In the genomic region with DNA sequence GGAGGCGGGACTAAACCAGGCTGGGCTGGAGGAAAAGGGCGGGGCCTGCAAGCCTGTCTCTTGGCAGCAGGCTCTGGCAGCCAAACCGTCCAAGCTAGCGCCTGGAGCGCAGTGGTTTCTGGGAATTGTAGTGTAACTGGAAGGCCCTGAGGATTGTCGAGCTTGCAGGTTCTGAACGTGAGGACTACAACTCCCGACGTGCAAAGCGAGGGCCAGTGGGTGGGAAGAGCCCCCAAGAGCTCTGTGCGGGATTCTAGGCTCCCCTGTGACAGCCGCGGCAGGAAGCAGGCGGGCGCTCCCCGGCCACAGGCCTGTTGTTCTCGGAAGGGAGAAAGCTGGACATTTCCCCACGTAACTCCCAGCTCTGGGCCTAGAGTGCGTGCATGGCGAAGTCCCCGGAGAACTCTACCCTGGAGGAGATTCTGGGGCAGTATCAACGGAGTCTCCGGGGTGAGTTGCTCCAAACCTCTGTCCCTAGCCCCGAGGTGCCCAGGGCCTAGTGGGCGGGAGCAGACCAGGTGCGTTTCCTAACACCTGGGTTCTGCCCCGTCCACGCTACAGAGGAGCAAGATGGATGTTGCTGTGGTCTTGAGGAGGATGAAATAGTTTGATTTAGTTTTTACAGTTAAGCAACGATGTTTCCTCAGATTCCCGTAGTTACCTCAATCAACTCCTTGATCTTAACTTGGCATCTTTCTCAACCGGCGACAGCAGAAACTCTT, we compare ENCODE assay signal across 8 cellular contexts. TPM values are rescaled to one million over a fixed set of nuclear protein-coding genes. Genes with fewer than 3 reads are reported as not detected.
DNase-seq lines count a peak whose midpoint lies in the region; ATAC-seq, FAIRE-seq and TF ChIP-seq lines count a peak whose summit lies in the region.

A gene (plus strand): TSS at position 251 of the 722 bp plus-strand sequence. CDS start 133 bp downstream, at position 384.

- ATAC-seq in HG02852 (IDR thresholded peaks at IDR 0.05; ENCODE audit: unreplicated experiment) (peak; percentile 68), heart left ventricle (peak; percentile 93 to 96 (median 96))

- peak within 1 kb of the TSS; percentile 98 for H3K4me3 Mint-ChIP-seq in type B pancreatic cell

- no peaks in the 10 kb centered on the region for H3K9me3 ChIP-seq in adrenal gland (replicated peaks in 1 of 3)
- no peaks in the 10 kb centered on the region for H3K9me3 ChIP-seq in heart left ventricle

- H3K27me3 Mint-ChIP-seq in type B pancreatic cell = no peaks in the 10 kb centered on the region

- peaks cover 23% of the 10 kb centered on the region for H3K4me1 Mint-ChIP-seq in type B pancreatic cell (ENCODE audit: unreplicated experiment)

- peak within 1 kb of the TSS; percentile 83 to 99 (median 97) for H3K27ac ChIP-seq in adrenal gland
- H3K27ac ChIP-seq in heart left ventricle = peak within 1 kb of the TSS; percentile 93 to 98 (median 96)

- H3K9me3 Mint-ChIP-seq in type B pancreatic cell = no peaks in the 10 kb centered on the region

- intact Hi-C loops in adrenal gland (cut with DNase I) = no loop called here
- intact Hi-C loops in heart left ventricle (cut with DNase I) = loop anchor here in 4 of 10 donors (5.0 to 10.0 kb wide), 5 partner anchors 121 to 1579 kb away; a partner anchor contains a TSS

- TF ChIP-seq POLR2A in GM12892 (IDR thresholded peaks at IDR 0.05; ENCODE audit: low read depth, low read length) = peak; percentile 83
- TF ChIP-seq POLR2A in adrenal gland (IDR thresholded peaks at IDR 0.05) = peak; percentile 71 to 89
- peak in 1 of 2 donors; percentile 87 for TF ChIP-seq POLR2A in heart left ventricle (IDR thresholded peaks at IDR 0.05)

- H3K4me3 ChIP-seq in adrenal gland (peak within 1 kb of the TSS; percentile 64 to 94 (median 87)), heart left ventricle (peak within 1 kb of the TSS; percentile 72 to 100 (median 84))

- H3K27me3 ChIP-seq in adrenal gland = no peaks in the 10 kb centered on the region
- H3K27me3 ChIP-seq in heart left ventricle = no peaks in the 10 kb centered on the region

- H3K27ac Mint-ChIP-seq in type B pancreatic cell = peak within 1 kb of the TSS; percentile 99

- TF ChIP-seq CTCF in adrenal gland (IDR thresholded peaks at IDR 0.05) (no peak), heart left ventricle (IDR thresholded peaks at IDR 0.05) (no peak), type B pancreatic cell (conservative IDR thresholded peaks at IDR 0.05) (no peak)

- WGBS in adrenal gland, 4 donors = 0 to 1% (median 0%) methylated on average over 20 to 32 of the region's 32 CpGs
- WGBS in heart left ventricle, 4 donors = 0% methylated on average over 14 to 32 of the region's 32 CpGs

- peaks cover 27 to 52% of the 10 kb centered on the region in 2 donors for H3K4me1 ChIP-seq in adrenal gland (replicated peaks in 1 of 2)
- H3K4me1 ChIP-seq in heart left ventricle = peaks cover 0 to 66% (median 34%) of the 10 kb centered on the region in 12 donors

- H3K36me3 ChIP-seq in adrenal gland (replicated peaks in 1 of 2) = no peaks in the 10 kb centered on the region
- H3K36me3 ChIP-seq in heart left ventricle = no peaks in the 10 kb centered on the region

- DNase-seq in GM12892 (ENCODE audit: insufficient read length) (peak; percentile 71), NCI-H146 (lab: John Stamatoyannopoulos, UW) (peak; percentile 99), T-helper 1 cell (peak; percentile 84 to 99 (median 91)), adrenal gland (peak; percentile 98 to 100 (median 99)), heart left ventricle (peak; percentile 96 to 99 (median 99)), pons (ENCODE audit: low spot score) (peak; percentile 100), type B pancreatic cell (ENCODE audit: extremely low spot score, unreplicated experiment) (peak; percentile 95)

- no peak for FAIRE-seq in GM12892 (lab: Jason Lieb, UNC)

- H3K36me3 Mint-ChIP-seq in type B pancreatic cell = no peaks in the 10 kb centered on the region

RNA-seq across cellular contexts. Expression of the gene that starts here (rescaled TPM):
- polyA plus RNA-seq in GM12892 (2012; ENCODE audit: missing spikeins) = 21.1 TPM
- 10 to 100 TPM; 30.0 to 60.9 (median 44.5) TPM for total RNA-seq in adrenal gland
- polyA plus RNA-seq in adrenal gland = 10 to 100 TPM; 22.5 to 59.3 (median 30.5) TPM
- total RNA-seq in heart left ventricle = 10 to 100 TPM; 16.7 to 36.6 (median 23.6) TPM
- 10 to 100 TPM in 1 of 2 donors, 1 to 10 TPM in 1; 7.8 to 12.8 TPM for polyA plus RNA-seq in heart left ventricle
- total RNA-seq in type B pancreatic cell (ENCODE audit: low replicate concordance) = 25.4 and 26.0 TPM in 2 replicates

Comparison
In these comparisons a context has a peak if more than half of its experiments do, and no peak if none do; other contexts are left out.
1. Peak in every context shown above with its lines: DNase-seq, ATAC-seq, H3K4me3 ChIP-seq and H3K27ac ChIP-seq.